In the genomic region with DNA sequence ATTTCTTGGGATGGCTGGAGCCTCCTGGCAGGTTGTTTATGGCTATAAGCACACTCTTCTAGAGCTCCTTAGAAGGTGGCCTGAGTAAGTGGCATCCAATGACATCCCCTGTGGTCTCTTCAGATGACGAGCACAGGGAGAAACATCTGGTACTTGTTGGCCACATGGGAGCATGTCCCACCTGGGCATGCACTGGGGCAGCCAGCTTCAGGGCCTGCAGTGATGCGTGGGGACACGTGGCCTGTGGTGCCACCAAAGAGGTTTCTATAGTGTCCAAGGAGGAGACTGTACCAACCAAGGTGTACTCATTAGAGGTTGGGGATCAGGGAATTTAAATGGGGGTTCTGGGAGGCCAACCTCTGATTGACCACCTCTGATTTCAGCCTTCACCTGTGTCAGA, we compare ENCODE assay signal across 9 cellular contexts.
"Had no signal": no experiment of that assay in that cellular context is flagged by ENCODE, and none has a peak within 500 bp of the region (broad histone marks: within the 10 kb centered on the region; RNA-seq: fewer than 3 reads in every experiment).

No MANE protein-coding gene starts in this region.

- H3K9ac ChIP-seq: GM23248 had no signal

- H2AFZ ChIP-seq: GM23248 had no signal

- ATAC-seq: HCT116, K562 had no signal

- H3K27ac ChIP-seq: GM23248 had no signal

- H3K4me3 ChIP-seq: GM23248, HAP-1, K562 had no signal

- H3K4me1 ChIP-seq: HAP-1 had no signal

- H3K36me3 ChIP-seq: HAP-1 had no signal

- FAIRE-seq: HTR-8/SVneo, K562 had no signal

- H3K9me3 ChIP-seq: HAP-1 had no signal

- DNase-seq: GM23248, GOT3, H7, IMR-90, KG1 had no signal
